ENCODE assay signal across 8 cellular contexts in genomic region chr7:44534501-44534900, GRCh38. TPM values are rescaled to one million over a fixed set of nuclear protein-coding genes. Genes with fewer than 3 reads are reported as not detected.
DNase-seq lines count a peak whose midpoint lies in the region; ATAC-seq and TF ChIP-seq lines count a peak whose summit lies in the region.

No MANE protein-coding gene starts in this region.

- no peaks in the 10 kb centered on the region for H3K36me3 ChIP-seq in CD8-positive, alpha-beta memory T cell (ENCODE audit: insufficient read depth, low read length)

- CTCF ChIA-PET in CD8-positive, alpha-beta memory T cell (lab: Charles Lee), result interaction anchor here (0.8 to 1.5 kb wide), 5 partner anchors 9 to 31 kb away, joined by 3 to 6 read pairs (median 4); no protein-coding TSS in a partner anchor

- H3K4me3 Mint-ChIP-seq in CD8-positive, alpha-beta memory T cell, result no peak overlapping the region
- no peak overlapping the region for H3K4me3 Mint-ChIP-seq in activated CD4-positive, alpha-beta T cell treated with anti-CD3 and anti-CD28 coated beads, Interleukin-2, amount 10 ng/mL, durations not matched to agents 24 days and 14 days

- peak; percentile 67 for TF ChIP-seq CTCF in epithelial cell of proximal tubule (conservative IDR thresholded peaks at IDR 0.05; ENCODE audit: low read depth, low read length)

- H3K9me3 Mint-ChIP-seq in CD8-positive, alpha-beta memory T cell, result no peaks in the 10 kb centered on the region
- H3K9me3 Mint-ChIP-seq in activated CD4-positive, alpha-beta T cell treated with anti-CD3 and anti-CD28 coated beads, Interleukin-2, amount 10 ng/mL, durations not matched to agents 24 days and 14 days, result no peaks in the 10 kb centered on the region

- H3K27me3 ChIP-seq in CD8-positive, alpha-beta memory T cell (ENCODE audit: insufficient read depth, low read length, poor library complexity, severe bottlenecking), result no peaks in the 10 kb centered on the region

- POLR2A ChIA-PET in CD8-positive, alpha-beta memory T cell (lab: Charles Lee), result interaction anchor here (1.0 kb wide), 1 partner anchor 26 kb away, joined by 3 read pairs; no protein-coding TSS in a partner anchor

- DNase-seq in CD8-positive, alpha-beta memory T cell, result peak; percentile 18 to 57 (median 30)
- DNase-seq in NCI-H2196 (lab: John Stamatoyannopoulos, UW; ENCODE audit: unreplicated experiment), result peak; percentile 34
- DNase-seq in activated CD4-positive, alpha-beta T cell treated with anti-CD3 and anti-CD28 coated beads, Interleukin-2, amount 10 ng/mL, durations not matched to agents 24 days and 14 days, result peak; percentile 83
- DNase-seq in epithelial cell of proximal tubule (ENCODE audit: low read depth), result no peak
- peak; percentile 20 for DNase-seq in renal cortical epithelial cell (ENCODE audit: low read depth)

- no peak overlapping the region for H3K27ac Mint-ChIP-seq in CD8-positive, alpha-beta memory T cell
- H3K27ac Mint-ChIP-seq in activated CD4-positive, alpha-beta T cell treated with anti-CD3 and anti-CD28 coated beads, Interleukin-2, amount 10 ng/mL, durations not matched to agents 24 days and 14 days, result no peak overlapping the region

- no peaks in the 10 kb centered on the region for H3K4me1 ChIP-seq in CD8-positive, alpha-beta memory T cell (ENCODE audit: insufficient read depth, low read length)

- ATAC-seq in GM21786 (IDR thresholded peaks at IDR 0.05; ENCODE audit: unreplicated experiment) (peak; percentile 50), HG03439 (IDR thresholded peaks at IDR 0.05; ENCODE audit: unreplicated experiment) (no peak), HG02840 (IDR thresholded peaks at IDR 0.05; ENCODE audit: low FRiP score, unreplicated experiment) (no peak)

- no peaks in the 10 kb centered on the region for H3K4me1 Mint-ChIP-seq in CD8-positive, alpha-beta memory T cell
- H3K4me1 Mint-ChIP-seq in activated CD4-positive, alpha-beta T cell treated with anti-CD3 and anti-CD28 coated beads, Interleukin-2, amount 10 ng/mL, durations not matched to agents 24 days and 14 days, result no peaks in the 10 kb centered on the region

- no peaks in the 10 kb centered on the region for H3K36me3 Mint-ChIP-seq in CD8-positive, alpha-beta memory T cell
- no peaks in the 10 kb centered on the region for H3K36me3 Mint-ChIP-seq in activated CD4-positive, alpha-beta T cell treated with anti-CD3 and anti-CD28 coated beads, Interleukin-2, amount 10 ng/mL, durations not matched to agents 24 days and 14 days (ENCODE audit: low read depth)

- H3K9me3 ChIP-seq in CD8-positive, alpha-beta memory T cell (ENCODE audit: low read length), result no peaks in the 10 kb centered on the region

- H3K4me3 ChIP-seq in CD8-positive, alpha-beta memory T cell (ENCODE audit: low read length), result no peak overlapping the region
- no peak overlapping the region for H3K4me3 ChIP-seq in epithelial cell of proximal tubule (ENCODE audit: low read depth, low read length)

- no peak overlapping the region for H3K27ac ChIP-seq in CD8-positive, alpha-beta memory T cell (ENCODE audit: low read depth, low read length)

- peaks cover 0 to 2% of the 10 kb centered on the region in 2 donors for H3K27me3 Mint-ChIP-seq in CD8-positive, alpha-beta memory T cell
- H3K27me3 Mint-ChIP-seq in activated CD4-positive, alpha-beta T cell treated with anti-CD3 and anti-CD28 coated beads, Interleukin-2, amount 10 ng/mL, durations not matched to agents 24 days and 14 days, result no peaks in the 10 kb centered on the region

- intact Hi-C loops in activated CD4-positive, alpha-beta T cell treated with anti-CD3 and anti-CD28 coated beads, Interleukin-2, amount 10 ng/mL, durations not matched to agents 24 days and 14 days (cut with micrococcal nuclease), result no loop called here

RNA-seq across cellular contexts. Expression of gene NPC1L1, which starts 6.6 kb away (rescaled TPM):
- total RNA-seq in CD8-positive, alpha-beta memory T cell, result not detected
- not detected for polyA plus RNA-seq in CD8-positive, alpha-beta memory T cell
- not detected in 2 replicates for total RNA-seq in activated CD4-positive, alpha-beta T cell treated with anti-CD3 and anti-CD28 coated beads, Interleukin-2, amount 10 ng/mL, durations not matched to agents 24 days and 14 days
- total RNA-seq in epithelial cell of proximal tubule, result 0.23 and 0.94 TPM in 2 replicates
- total RNA-seq in renal cortical epithelial cell, result 0.20 and 0.35 TPM in 2 replicates

RNA-seq across cellular contexts. Expression of gene DDX56, which starts 39.2 kb away (rescaled TPM):
- 100 to 1,000 TPM; 148 to 158 TPM for total RNA-seq in CD8-positive, alpha-beta memory T cell
- 36.0 TPM for polyA plus RNA-seq in CD8-positive, alpha-beta memory T cell
- total RNA-seq in activated CD4-positive, alpha-beta T cell treated with anti-CD3 and anti-CD28 coated beads, Interleukin-2, amount 10 ng/mL, durations not matched to agents 24 days and 14 days, result 162 and 172 TPM in 2 replicates
- total RNA-seq in epithelial cell of proximal tubule, result 53.2 and 106 TPM in 2 replicates
- 51.1 and 71.2 TPM in 2 replicates for total RNA-seq in renal cortical epithelial cell

RNA-seq across cellular contexts. Expression of gene NUDCD3, which starts 44.0 kb away (rescaled TPM):
- total RNA-seq in CD8-positive, alpha-beta memory T cell, result 10 to 100 TPM; 98.8 to 99.5 TPM
- polyA plus RNA-seq in CD8-positive, alpha-beta memory T cell, result 72.0 TPM
- total RNA-seq in activated CD4-positive, alpha-beta T cell treated with anti-CD3 and anti-CD28 coated beads, Interleukin-2, amount 10 ng/mL, durations not matched to agents 24 days and 14 days, result 88.8 and 92.7 TPM in 2 replicates
- 43.5 and 51.1 TPM in 2 replicates for total RNA-seq in epithelial cell of proximal tubule
- 62.2 and 133 TPM in 2 replicates for total RNA-seq in renal cortical epithelial cell

RNA-seq across cellular contexts. Expression of gene TMED4, which starts 47.5 kb away (rescaled TPM):
- 10 to 100 TPM; 78.8 to 80.5 TPM for total RNA-seq in CD8-positive, alpha-beta memory T cell
- polyA plus RNA-seq in CD8-positive, alpha-beta memory T cell, result 84.3 TPM
- 78.4 and 80.2 TPM in 2 replicates for total RNA-seq in activated CD4-positive, alpha-beta T cell treated with anti-CD3 and anti-CD28 coated beads, Interleukin-2, amount 10 ng/mL, durations not matched to agents 24 days and 14 days
- 114 and 167 TPM in 2 replicates for total RNA-seq in epithelial cell of proximal tubule
- 259 and 304 TPM in 2 replicates for total RNA-seq in renal cortical epithelial cell
